15 cellular contexts compared by ENCODE assay signal in genomic region chr17:74126179-74126900, GRCh38.
DNase-seq lines count a peak whose midpoint lies in the region; ATAC-seq and TF ChIP-seq lines count a peak whose summit lies in the region.
"Had no signal": no experiment of that assay in that cellular context is flagged by ENCODE, and none has a peak within 500 bp of the region (broad histone marks: within the 10 kb centered on the region; RNA-seq: fewer than 3 reads in every experiment).

No MANE protein-coding gene starts in this region.

- POLR2A ChIA-PET in activated CD4-positive, alpha-beta T cell treated with anti-CD3 and anti-CD28 coated beads for 36 hours (lab: Charles Lee), result no interaction called here

- H3K4me3 Mint-ChIP-seq in activated CD4-positive, alpha-beta T cell treated with anti-CD3 and anti-CD28 coated beads for 36 hours, result no peak overlapping the region
- no peak overlapping the region for H3K4me3 Mint-ChIP-seq in nephron progenitor cell
- H3K4me3 Mint-ChIP-seq in HFFc6, result no peak overlapping the region
- H3K4me3 Mint-ChIP-seq: CD4-positive, CD25-positive, alpha-beta regulatory T cell; IgD-negative memory B cell had no signal

- TF ChIP-seq CTCF in nephron progenitor cell (IDR thresholded peaks at IDR 0.05), result no peak
- no peak for TF ChIP-seq CTCF in HFFc6 (IDR thresholded peaks at IDR 0.05)

- no peak overlapping the region for H3K27ac Mint-ChIP-seq in activated CD4-positive, alpha-beta T cell treated with anti-CD3 and anti-CD28 coated beads for 36 hours
- no peak overlapping the region for H3K27ac Mint-ChIP-seq in nephron progenitor cell
- no peak overlapping the region for H3K27ac Mint-ChIP-seq in HFFc6
- H3K27ac Mint-ChIP-seq: CD4-positive, CD25-positive, alpha-beta regulatory T cell; IgD-negative memory B cell had no signal

- no peaks in the 10 kb centered on the region for H3K9me3 Mint-ChIP-seq in activated CD4-positive, alpha-beta T cell treated with anti-CD3 and anti-CD28 coated beads for 36 hours (ENCODE audit: low read depth)
- peaks cover 10% of the 10 kb centered on the region for H3K9me3 Mint-ChIP-seq in nephron progenitor cell
- H3K9me3 Mint-ChIP-seq in HFFc6, result peaks cover 82% of the 10 kb centered on the region
- H3K9me3 Mint-ChIP-seq: CD4-positive, CD25-positive, alpha-beta regulatory T cell had no signal

- peaks cover 16% of the 10 kb centered on the region for H3K27me3 Mint-ChIP-seq in activated CD4-positive, alpha-beta T cell treated with anti-CD3 and anti-CD28 coated beads for 36 hours
- peaks cover 27% of the 10 kb centered on the region for H3K27me3 Mint-ChIP-seq in nephron progenitor cell (ENCODE audit: low read depth, poor library complexity)
- peaks cover 8% of the 10 kb centered on the region for H3K27me3 Mint-ChIP-seq in HFFc6 (ENCODE audit: insufficient read depth)

- H3K4me1 Mint-ChIP-seq in activated CD4-positive, alpha-beta T cell treated with anti-CD3 and anti-CD28 coated beads for 36 hours, result no peaks in the 10 kb centered on the region
- H3K4me1 Mint-ChIP-seq in nephron progenitor cell (peaks cover 42% of the 10 kb centered on the region), HFFc6 (ENCODE audit: low read depth) (no peaks in the 10 kb centered on the region)
- H3K4me1 Mint-ChIP-seq: CD4-positive, CD25-positive, alpha-beta regulatory T cell; IgD-negative memory B cell had no signal

- intact Hi-C loops in left colon (cut with DNase I, micrococcal nuclease), result no loop called here
- intact Hi-C loops in activated CD4-positive, alpha-beta T cell treated with anti-CD3 and anti-CD28 coated beads for 36 hours (cut with DNase I, micrococcal nuclease), result no loop called here

- ATAC-seq in left colon, result peak; percentile 78
- ATAC-seq in activated CD4-positive, alpha-beta T cell treated with anti-CD3 and anti-CD28 coated beads for 36 hours, result no peak

- H3K36me3 Mint-ChIP-seq in activated CD4-positive, alpha-beta T cell treated with anti-CD3 and anti-CD28 coated beads for 36 hours (ENCODE audit: low read depth), result no peaks in the 10 kb centered on the region
- peaks cover 5% of the 10 kb centered on the region for H3K36me3 Mint-ChIP-seq in nephron progenitor cell (ENCODE audit: low read depth)
- H3K36me3 Mint-ChIP-seq in HFFc6 (ENCODE audit: low read depth), result peaks cover 13% of the 10 kb centered on the region; the same call in 1 of the 2 replicates
- H3K36me3 Mint-ChIP-seq: CD4-positive, CD25-positive, alpha-beta regulatory T cell; IgD-negative memory B cell had no signal

- CTCF ChIA-PET in activated CD4-positive, alpha-beta T cell treated with anti-CD3 and anti-CD28 coated beads for 36 hours (lab: Charles Lee), result no interaction called here

- peak; percentile 31 for DNase-seq in activated effector memory CD4-positive, alpha-beta T cell treated with anti-CD3 and anti-CD28 coated beads, Interleukin-2, amount 50 U/mL, for 16 hours
- DNase-seq in activated effector memory CD4-positive, alpha-beta T cell treated with Interleukin-2 at 50 U/mL for 16 hours, result no peak
- DNase-seq in RPMI8226 (peak; percentile 27), left colon (peak in 1 of 2 donors; percentile 6), OCI-M2 (lab: John Stamatoyannopoulos, UW; ENCODE audit: unreplicated experiment) (no peak), nephron progenitor cell (no peak), HFFc6 (no peak)
- DNase-seq in activated CD4-positive, alpha-beta T cell treated with anti-CD3 and anti-CD28 coated beads for 36 hours, result no peak
- DNase-seq: CD4-positive, CD25-positive, alpha-beta regulatory T cell; EL; NCI-H1417 treated with DMSO at 0.1 percent for 48 hours; NCI-H2081; NCI-H524 treated with DMSO at 0.1 percent for 48 hours; OCI-M1 had no signal

Comparison
In these comparisons a context has a peak if more than half of its experiments do, and no peak if none do; other contexts are left out.
1. DNase-seq: peak in activated effector memory CD4-positive, alpha-beta T cell treated with anti-CD3 and anti-CD28 coated beads, Interleukin-2, amount 50 U/mL, for 16 hours (single experiment) and RPMI8226 (single experiment); none in activated effector memory CD4-positive, alpha-beta T cell treated with Interleukin-2 at 50 U/mL for 16 hours (single experiment), OCI-M2 (single experiment), activated CD4-positive, alpha-beta T cell treated with anti-CD3 and anti-CD28 coated beads for 36 hours (single experiment), nephron progenitor cell (single experiment) and HFFc6 (single experiment).